ENCODE assay signal across 19 cellular contexts in the genomic region with DNA sequence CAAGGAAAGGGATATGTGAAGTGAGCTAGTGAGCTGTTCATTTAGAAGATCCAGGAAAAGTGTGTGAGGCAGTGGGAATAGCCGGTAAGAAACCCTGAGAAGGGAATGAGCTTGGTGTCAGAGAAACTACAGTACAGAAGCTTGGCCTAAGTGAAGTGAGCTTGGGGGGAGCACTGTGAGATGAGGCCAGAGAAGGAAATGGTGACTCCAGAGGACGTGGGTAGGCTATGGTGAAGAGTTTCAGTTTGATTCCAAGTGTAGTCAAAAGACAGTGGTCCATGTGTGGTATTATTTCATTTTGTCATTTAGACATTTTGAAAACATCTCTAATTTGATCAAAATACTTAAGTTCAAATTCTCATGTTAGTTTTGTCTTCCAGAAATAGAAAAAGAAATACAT.
DNase-seq lines count a peak whose midpoint lies in the region; ATAC-seq, FAIRE-seq and TF ChIP-seq lines count a peak whose summit lies in the region.
"Had no signal": no experiment of that assay in that cellular context is flagged by ENCODE, and none has a peak within 500 bp of the region (broad histone marks: within the 10 kb centered on the region; RNA-seq: fewer than 3 reads in every experiment).

No MANE protein-coding gene starts in this region.

- H3K9me3 ChIP-seq in KOPT-K1 (ENCODE audit: insufficient read depth, low read length, poor library complexity, severe bottlenecking) (peaks cover 37% of the 10 kb centered on the region), H1 (ENCODE audit: insufficient read depth in 2 of 2, low read depth in 1 of 2, low read length in 1 of 2) (peaks cover 4 to 8% of the 10 kb centered on the region in 2 experiments; a peak in 2 of 4 replicates)

- POLR2A ChIA-PET in activated naive CD8-positive, alpha-beta T cell treated with anti-CD3 and anti-CD28 coated beads, Interleukin-2, amount 10 ng/mL, durations not matched to agents 7 days and 5 days (lab: Charles Lee), result no interaction called here
- POLR2A ChIA-PET in H1 (lab: Charles Lee; ENCODE audit: partially characterized antibody), result interaction anchor here (1.4 kb wide), 1 partner anchor 16 kb away, joined by 5 read pairs; no protein-coding TSS in a partner anchor

- no peak for DNase-seq in activated naive CD8-positive, alpha-beta T cell treated with anti-CD3 and anti-CD28 coated beads, Interleukin-2, amount 10 ng/mL, durations not matched to agents 7 days and 5 days
- DNase-seq in activated naive CD8-positive, alpha-beta T cell treated with anti-CD3 and anti-CD28 coated beads for 36 hours, result no peak
- DNase-seq in H1 (ENCODE audit: low read depth in 1 of 2, low spot score in 2 of 2), result no peak
- no peak for DNase-seq in activated T-cell treated with anti-CD3 and anti-CD28 coated beads for 4 hours
- DNase-seq in nephron progenitor cell, result no peak
- DNase-seq: C1 segment of cervical spinal cord; CD8-positive, alpha-beta memory T cell; DMS53; EL; KBM-7; NCI-H1105 treated with DMSO at 0.1 percent for 48 hours; NCI-H1694; NCI-H2081 treated with DMSO at 0.1 percent for 48 hours; NCI-H446 treated with DMSO at 0.1 percent for 48 hours; OCI-M1; SHP77 had no signal

- H2AFZ ChIP-seq in H1 (ENCODE audit: low read length), result no peak overlapping the region

- no peak overlapping the region for H2BK15ac ChIP-seq in H1 (ENCODE audit: low read length)

- H4K20me1 ChIP-seq in H1 (replicated peaks in 1 of 2; ENCODE audit: control insufficient read depth in 1 of 2, insufficient read depth in 2 of 2, low read length in 2 of 2), result peaks cover 0 to 2% of the 10 kb centered on the region in 2 experiments

- no peak overlapping the region for H2BK20ac ChIP-seq in H1 (ENCODE audit: low read length)

- H3K23me2 ChIP-seq in H1 (ENCODE audit: low read depth, low read length), result no peaks in the 10 kb centered on the region

- H3K4me1 ChIP-seq in H1 (replicated peaks in 1 of 4; ENCODE audit: control insufficient read depth in 3 of 4, insufficient read depth in 4 of 4, low read length in 3 of 4), result peaks cover 0 to 6% (median 0%) of the 10 kb centered on the region in 4 experiments; a peak in 5 of 7 replicates

- no peak for TF ChIP-seq EP300 in H1 (IDR thresholded peaks at IDR 0.05; ENCODE audit: borderline replicate concordance in 1 of 2, low read depth in 2 of 2, low read length in 2 of 2)

- peaks cover 59% of the 10 kb centered on the region for H3K36me3 Mint-ChIP-seq in activated naive CD8-positive, alpha-beta T cell treated with anti-CD3 and anti-CD28 coated beads, Interleukin-2, amount 10 ng/mL, durations not matched to agents 7 days and 5 days
- peaks cover 40% of the 10 kb centered on the region for H3K36me3 Mint-ChIP-seq in activated naive CD8-positive, alpha-beta T cell treated with anti-CD3 and anti-CD28 coated beads for 36 hours
- no peaks in the 10 kb centered on the region for H3K36me3 Mint-ChIP-seq in activated T-helper 17 cell treated with anti-CD3 and anti-CD28 coated beads, Interleukin-2, amount 50 U/mL, for 72 hours (ENCODE audit: low read depth)
- H3K36me3 Mint-ChIP-seq in nephron progenitor cell (ENCODE audit: low read depth), result peaks cover 45% of the 10 kb centered on the region

- H3K79me2 ChIP-seq in H1 (ENCODE audit: control insufficient read depth in 1 of 2, insufficient read depth in 2 of 2, low read length in 2 of 2), result peaks cover 0 to 13% of the 10 kb centered on the region in 2 experiments; a peak in 2 of 4 replicates

- H2BK5ac ChIP-seq in H1 (ENCODE audit: low read depth, low read length), result no peak overlapping the region

- TF ChIP-seq CTCF in H1 (IDR thresholded peaks at IDR 0.05; ENCODE audit: control extremely low read depth in 1 of 3, insufficient read depth in 1 of 3, low read depth in 1 of 3, low read length in 3 of 3) (no peak), nephron progenitor cell (IDR thresholded peaks at IDR 0.05) (no peak)

- no peak overlapping the region for H4K5ac ChIP-seq in H1 (ENCODE audit: insufficient read length, low read depth, low read length)

- CTCF ChIA-PET in H1 (lab: Charles Lee; ENCODE audit: partially characterized antibody), result no interaction called here

- H3K4me3 ChIP-seq in H1 (ENCODE audit: extremely low read depth in 1 of 4, insufficient read depth in 2 of 4, low read depth in 3 of 4, low read length in 4 of 4), result no peak overlapping the region
- H3K4me3 ChIP-seq: GM12878 had no signal

- no peaks in the 10 kb centered on the region for H3K27me3 Mint-ChIP-seq in activated naive CD8-positive, alpha-beta T cell treated with anti-CD3 and anti-CD28 coated beads, Interleukin-2, amount 10 ng/mL, durations not matched to agents 7 days and 5 days
- H3K27me3 Mint-ChIP-seq in activated naive CD8-positive, alpha-beta T cell treated with anti-CD3 and anti-CD28 coated beads for 36 hours, result no peaks in the 10 kb centered on the region
- peaks cover 27% of the 10 kb centered on the region for H3K27me3 Mint-ChIP-seq in activated T-helper 17 cell treated with anti-CD3 and anti-CD28 coated beads, Interleukin-2, amount 50 U/mL, for 72 hours
- no peaks in the 10 kb centered on the region for H3K27me3 Mint-ChIP-seq in nephron progenitor cell (ENCODE audit: low read depth, poor library complexity)

- H3K27me3 ChIP-seq in H1 (replicated peaks in 1 of 4; ENCODE audit: control insufficient read depth in 3 of 4, extremely low read depth in 1 of 4, insufficient read depth in 3 of 4, low read length in 3 of 4), result no peaks in the 10 kb centered on the region

- H3K79me1 ChIP-seq in H1 (ENCODE audit: low read depth, low read length), result no peaks in the 10 kb centered on the region

- 87% methylated on average over 2 of the region's 2 CpGs; no CpG with 5 or more reads in 1 of the 2 experiments for WGBS in H1 (ENCODE audit: extremely low coverage in 1 of 2, insufficient coverage in 1 of 2, insufficient read length in 1 of 2, insufficient replicate concordance in 2 of 2, low coverage in 1 of 2, low lambda C conversion rate in 2 of 2, missing lambda C conversion rate in 1 of 2), 2 experiments

- H3K23ac ChIP-seq in H1 (ENCODE audit: insufficient read length), result no peak overlapping the region

- no peak overlapping the region for H4K8ac ChIP-seq in H1 (ENCODE audit: extremely low read depth, insufficient read depth, low read length)

- peak overlapping the region; percentile 33 for H2AK5ac ChIP-seq in H1 (ENCODE audit: low read depth, low read length)

- ATAC-seq in activated naive CD8-positive, alpha-beta T cell treated with anti-CD3 and anti-CD28 coated beads, Interleukin-2, amount 10 ng/mL, durations not matched to agents 7 days and 5 days (ENCODE audit: low read depth), result peak; percentile 58
- no peak for ATAC-seq in activated T-helper 17 cell treated with anti-CD3 and anti-CD28 coated beads, Interleukin-2, amount 50 U/mL, for 72 hours (replicated peaks)

- H3K27ac Mint-ChIP-seq in activated naive CD8-positive, alpha-beta T cell treated with anti-CD3 and anti-CD28 coated beads, Interleukin-2, amount 10 ng/mL, durations not matched to agents 7 days and 5 days, result peak overlapping the region; percentile 35
- H3K27ac Mint-ChIP-seq in activated naive CD8-positive, alpha-beta T cell treated with anti-CD3 and anti-CD28 coated beads for 36 hours, result no peak overlapping the region
- no peak overlapping the region for H3K27ac Mint-ChIP-seq in activated T-helper 17 cell treated with anti-CD3 and anti-CD28 coated beads, Interleukin-2, amount 50 U/mL, for 72 hours
- H3K27ac Mint-ChIP-seq in nephron progenitor cell, result no peak overlapping the region
- H3K27ac Mint-ChIP-seq: CD8-positive, alpha-beta memory T cell had no signal

- H2BK120ac ChIP-seq in H1 (replicated peaks; ENCODE audit: low read depth, low read length), result no peak overlapping the region

- peaks cover 16% of the 10 kb centered on the region for H3K4me1 Mint-ChIP-seq in activated naive CD8-positive, alpha-beta T cell treated with anti-CD3 and anti-CD28 coated beads, Interleukin-2, amount 10 ng/mL, durations not matched to agents 7 days and 5 days
- H3K4me1 Mint-ChIP-seq in activated naive CD8-positive, alpha-beta T cell treated with anti-CD3 and anti-CD28 coated beads for 36 hours, result peaks cover 19% of the 10 kb centered on the region
- H3K4me1 Mint-ChIP-seq in activated T-helper 17 cell treated with anti-CD3 and anti-CD28 coated beads, Interleukin-2, amount 50 U/mL, for 72 hours, result no peaks in the 10 kb centered on the region
- H3K4me1 Mint-ChIP-seq in nephron progenitor cell, result peaks cover 5% of the 10 kb centered on the region
- H3K4me1 Mint-ChIP-seq: CD8-positive, alpha-beta memory T cell had no signal

- no peak overlapping the region for H3K18ac ChIP-seq in H1 (ENCODE audit: extremely low read depth, low read length)

- H3K56ac ChIP-seq in H1 (replicated peaks; ENCODE audit: insufficient read length, low read depth, low read length), result no peak overlapping the region

- TF ChIP-seq POLR2A in H1 (IDR thresholded peaks at IDR 0.05; ENCODE audit: control extremely low read depth in 1 of 2, low read depth in 2 of 2, low read length in 2 of 2), result no peak

- H3K36me3 ChIP-seq in KOPT-K1 (ENCODE audit: insufficient read depth, low read length) (peaks cover 98% of the 10 kb centered on the region), H1 (ENCODE audit: control insufficient read depth in 2 of 4, insufficient read depth in 4 of 4, low read length in 3 of 4) (peaks cover 0 to 6% (median 0%) of the 10 kb centered on the region in 4 experiments; a peak in 4 of 8 replicates)

- H3K4me2 ChIP-seq in H1 (ENCODE audit: insufficient read depth in 1 of 2, low read depth in 2 of 2, low read length in 2 of 2), result no peak overlapping the region

- FAIRE-seq in H1 (lab: Jason Lieb, UNC), result no peak
- FAIRE-seq: GM12878 had no signal

- H3K4ac ChIP-seq in H1 (replicated peaks; ENCODE audit: insufficient read length, low read depth, low read length), result no peak overlapping the region

- H3K4me3 Mint-ChIP-seq in activated naive CD8-positive, alpha-beta T cell treated with anti-CD3 and anti-CD28 coated beads, Interleukin-2, amount 10 ng/mL, durations not matched to agents 7 days and 5 days, result peak overlapping the region; percentile 47
- no peak overlapping the region for H3K4me3 Mint-ChIP-seq in activated naive CD8-positive, alpha-beta T cell treated with anti-CD3 and anti-CD28 coated beads for 36 hours
- H3K4me3 Mint-ChIP-seq in activated T-helper 17 cell treated with anti-CD3 and anti-CD28 coated beads, Interleukin-2, amount 50 U/mL, for 72 hours, result no peak overlapping the region
- H3K4me3 Mint-ChIP-seq in nephron progenitor cell, result no peak overlapping the region
- H3K4me3 Mint-ChIP-seq: CD8-positive, alpha-beta memory T cell had no signal

- no peak for TF ChIP-seq RAD21 in H1 (IDR thresholded peaks at IDR 0.05 in 1 of 2, conservative IDR thresholded peaks at IDR 0.05 in 1 of 2; ENCODE audit: low read depth in 2 of 2, low read length in 2 of 2)

- H3K27ac ChIP-seq in KOPT-K1 (ENCODE audit: low read depth, low read length, poor library complexity, severe bottlenecking) (peak overlapping the region; percentile 25), H1 (ENCODE audit: low read depth, low read length) (no peak overlapping the region)

- H4K91ac ChIP-seq in H1 (replicated peaks; ENCODE audit: insufficient read length, low read length), result no peak overlapping the region

- no peak overlapping the region for H2BK12ac ChIP-seq in H1 (ENCODE audit: low read depth, low read length)

- H3K9me3 Mint-ChIP-seq in activated naive CD8-positive, alpha-beta T cell treated with anti-CD3 and anti-CD28 coated beads, Interleukin-2, amount 10 ng/mL, durations not matched to agents 7 days and 5 days, result peaks cover 16% of the 10 kb centered on the region
- H3K9me3 Mint-ChIP-seq in activated naive CD8-positive, alpha-beta T cell treated with anti-CD3 and anti-CD28 coated beads for 36 hours, result peaks cover 3% of the 10 kb centered on the region
- H3K9me3 Mint-ChIP-seq in activated T-helper 17 cell treated with anti-CD3 and anti-CD28 coated beads, Interleukin-2, amount 50 U/mL, for 72 hours, result peaks cover 5% of the 10 kb centered on the region
- H3K9me3 Mint-ChIP-seq in nephron progenitor cell, result peaks cover 22% of the 10 kb centered on the region

- no peak overlapping the region for H3K9ac ChIP-seq in H1 (replicated peaks in 1 of 4; ENCODE audit: extremely low read depth in 1 of 4, low read depth in 3 of 4, low read length in 3 of 4)

- H3K14ac ChIP-seq in H1 (ENCODE audit: insufficient read length), result no peak overlapping the region
